8 cellular contexts compared by ENCODE assay signal in the genomic region with DNA sequence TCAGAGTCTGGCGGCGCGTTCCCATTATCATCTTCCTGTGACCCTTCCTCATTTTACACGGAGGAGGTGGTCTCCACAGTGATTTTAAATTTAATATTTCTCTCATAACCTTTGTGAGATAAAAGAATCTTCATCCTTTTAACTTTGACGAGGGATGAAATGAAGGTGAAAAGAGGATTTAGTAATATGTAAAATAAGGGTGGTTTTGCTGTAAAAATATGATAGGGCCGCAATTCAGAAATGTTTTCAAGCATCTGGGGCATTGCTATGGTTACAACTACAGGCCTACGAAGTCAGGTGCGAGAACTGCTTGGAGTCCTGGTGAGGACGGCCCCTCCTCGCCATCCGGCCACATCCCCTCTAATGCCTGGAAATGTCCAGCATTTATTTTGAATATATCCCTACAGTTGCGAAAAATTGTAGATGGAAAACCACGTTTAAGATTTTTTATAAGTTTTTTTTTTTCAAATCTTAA. TPM values are rescaled to one million over a fixed set of nuclear protein-coding genes. Genes with fewer than 3 reads are reported as not detected.
DNase-seq lines count a peak whose midpoint lies in the region; ATAC-seq and TF ChIP-seq lines count a peak whose summit lies in the region.

No MANE protein-coding gene starts in this region.

- peaks cover 39% of the 10 kb centered on the region for H3K4me1 Mint-ChIP-seq in activated T-cell treated with anti-CD3 and anti-CD28 coated beads, Interleukin-2, amount 50 U/mL, for 24 hours (ENCODE audit: low read depth)
- peaks cover 33% of the 10 kb centered on the region for H3K4me1 Mint-ChIP-seq in activated CD4-positive, alpha-beta memory T cell treated with anti-CD3 and anti-CD28 coated beads, Interleukin-2, amount 10 ng/mL, durations not matched to agents 7 days and 5 days
- peaks cover 7% of the 10 kb centered on the region for H3K4me1 Mint-ChIP-seq in glutamatergic neuron (ENCODE audit: low read depth, unreplicated experiment)

- DNase-seq in activated T-cell treated with anti-CD3 and anti-CD28 coated beads, Interleukin-2, amount 50 U/mL, for 24 hours, result no peak
- no peak for DNase-seq in activated T-cell treated with anti-CD3 and anti-CD28 coated beads, Interleukin-2, amount 50 U/mL, for 48 hours
- no peak for DNase-seq in activated CD4-positive, alpha-beta memory T cell treated with anti-CD3 and anti-CD28 coated beads, Interleukin-2, amount 10 ng/mL, durations not matched to agents 7 days and 5 days
- no peak for DNase-seq in glutamatergic neuron
- no peak for DNase-seq in gastrocnemius medialis
- DNase-seq in GM19238 (ENCODE audit: insufficient read length, low spot score), result no peak
- no peak for DNase-seq in NCI-H1436 (lab: John Stamatoyannopoulos, UW)

- H3K27ac Mint-ChIP-seq in activated T-cell treated with anti-CD3 and anti-CD28 coated beads, Interleukin-2, amount 50 U/mL, for 24 hours, result peak overlapping the region; percentile 95
- H3K27ac Mint-ChIP-seq in activated CD4-positive, alpha-beta memory T cell treated with anti-CD3 and anti-CD28 coated beads, Interleukin-2, amount 10 ng/mL, durations not matched to agents 7 days and 5 days, result peak overlapping the region; percentile 92
- H3K27ac Mint-ChIP-seq in glutamatergic neuron (ENCODE audit: unreplicated experiment), result peak overlapping the region; percentile 96

- H3K36me3 ChIP-seq in gastrocnemius medialis, result no peaks in the 10 kb centered on the region

- H3K27ac ChIP-seq in gastrocnemius medialis, result peak overlapping the region; percentile 94 to 98 (median 96)

- H3K4me3 ChIP-seq in gastrocnemius medialis, result peak overlapping the region; percentile 47 to 96 (median 91)

- peak overlapping the region; percentile 96 for H3K4me3 Mint-ChIP-seq in activated T-cell treated with anti-CD3 and anti-CD28 coated beads, Interleukin-2, amount 50 U/mL, for 24 hours
- H3K4me3 Mint-ChIP-seq in activated CD4-positive, alpha-beta memory T cell treated with anti-CD3 and anti-CD28 coated beads, Interleukin-2, amount 10 ng/mL, durations not matched to agents 7 days and 5 days, result peak overlapping the region; percentile 98
- H3K4me3 Mint-ChIP-seq in glutamatergic neuron (ENCODE audit: unreplicated experiment), result peak overlapping the region; percentile 99

- no peaks in the 10 kb centered on the region for H3K27me3 ChIP-seq in gastrocnemius medialis

- H3K27me3 Mint-ChIP-seq in activated T-cell treated with anti-CD3 and anti-CD28 coated beads, Interleukin-2, amount 50 U/mL, for 24 hours, result no peaks in the 10 kb centered on the region
- no peaks in the 10 kb centered on the region for H3K27me3 Mint-ChIP-seq in activated CD4-positive, alpha-beta memory T cell treated with anti-CD3 and anti-CD28 coated beads, Interleukin-2, amount 10 ng/mL, durations not matched to agents 7 days and 5 days
- peaks cover 12% of the 10 kb centered on the region for H3K27me3 Mint-ChIP-seq in glutamatergic neuron (ENCODE audit: unreplicated experiment)

- TF ChIP-seq CTCF in glutamatergic neuron (IDR thresholded peaks at IDR 0.05; ENCODE audit: partially characterized antibody, unreplicated experiment), result no peak
- no peak for TF ChIP-seq CTCF in gastrocnemius medialis (IDR thresholded peaks at IDR 0.05 in 4 of 5, conservative IDR thresholded peaks at IDR 0.05 in 1 of 5)

- H3K9me3 ChIP-seq in gastrocnemius medialis, result no peaks in the 10 kb centered on the region

- no peaks in the 10 kb centered on the region for H3K9me3 Mint-ChIP-seq in activated T-cell treated with anti-CD3 and anti-CD28 coated beads, Interleukin-2, amount 50 U/mL, for 24 hours
- no peaks in the 10 kb centered on the region for H3K9me3 Mint-ChIP-seq in activated CD4-positive, alpha-beta memory T cell treated with anti-CD3 and anti-CD28 coated beads, Interleukin-2, amount 10 ng/mL, durations not matched to agents 7 days and 5 days
- peaks cover 9% of the 10 kb centered on the region for H3K9me3 Mint-ChIP-seq in glutamatergic neuron (ENCODE audit: unreplicated experiment)

- TF ChIP-seq POLR2A in gastrocnemius medialis (IDR thresholded peaks at IDR 0.05), result no peak

- POLR2A ChIA-PET in activated CD4-positive, alpha-beta memory T cell treated with anti-CD3 and anti-CD28 coated beads, Interleukin-2, amount 10 ng/mL, durations not matched to agents 7 days and 5 days (lab: Charles Lee), result interaction anchor here (0.5 to 4.1 kb wide), 20 partner anchors 9 to 1285 kb away, joined by 3 to 73 read pairs (median 4); partner anchors contain the start of genes AP4B1, DCLRE1B, HIPK1 and PHTF1

- peaks cover 23 to 38% of the 10 kb centered on the region in 2 donors for H3K4me1 ChIP-seq in gastrocnemius medialis

- intact Hi-C loops in gastrocnemius medialis (cut with DNase I; ENCODE audit: low total_unique reads), result loop anchor here (1.0 to 10.0 kb wide), 5 partner anchors 53 to 772 kb away; partner anchors contain the start of genes BCAS2, DCLRE1B, HIPK1 and MAGI3

- CTCF ChIA-PET in activated CD4-positive, alpha-beta memory T cell treated with anti-CD3 and anti-CD28 coated beads, Interleukin-2, amount 10 ng/mL, durations not matched to agents 7 days and 5 days (lab: Charles Lee), result interaction anchor here (0.6 to 2.4 kb wide), 8 partner anchors 22 to 740 kb away, joined by 3 to 24 read pairs (median 4); partner anchors contain the start of genes HIPK1, LRIG2 and PHTF1

- ATAC-seq in gastrocnemius medialis (no peak), GM21447 (IDR thresholded peaks at IDR 0.05; ENCODE audit: unreplicated experiment) (no peak)

- in situ Hi-C loops in gastrocnemius medialis (cut with MboI; ENCODE audit: low sequenced_read_pairs in 4 of 4), result loop anchor here in 2 of 4 donors (10.0 kb wide), 2 partner anchors 92 to 122 kb away; partner anchors contain the start of genes AP4B1 (in 1 of the 2) and DCLRE1B (in 1 of the 2)

- H3K36me3 Mint-ChIP-seq in activated T-cell treated with anti-CD3 and anti-CD28 coated beads, Interleukin-2, amount 50 U/mL, for 24 hours (ENCODE audit: low read depth), result peaks cover 57% of the 10 kb centered on the region
- peaks cover 49% of the 10 kb centered on the region for H3K36me3 Mint-ChIP-seq in activated CD4-positive, alpha-beta memory T cell treated with anti-CD3 and anti-CD28 coated beads, Interleukin-2, amount 10 ng/mL, durations not matched to agents 7 days and 5 days (ENCODE audit: low read depth)
- H3K36me3 Mint-ChIP-seq in glutamatergic neuron (ENCODE audit: unreplicated experiment), result no peaks in the 10 kb centered on the region

RNA-seq across cellular contexts. Expression of gene RSBN1, which starts 0.4 kb away (rescaled TPM):
- 10 to 100 TPM; 27.9 to 32.1 TPM for total RNA-seq in activated CD4-positive, alpha-beta memory T cell treated with anti-CD3 and anti-CD28 coated beads, Interleukin-2, amount 10 ng/mL, durations not matched to agents 7 days and 5 days
- 35.2 TPM for total RNA-seq in glutamatergic neuron (ENCODE audit: unreplicated experiment)
- total RNA-seq in gastrocnemius medialis, result 10 to 100 TPM in 3 of 4 donors, 1 to 10 TPM in 1; 9.9 to 24.8 (median 24.0) TPM

RNA-seq across cellular contexts. Expression of gene PHTF1, which starts 53.4 kb away (rescaled TPM):
- total RNA-seq in activated CD4-positive, alpha-beta memory T cell treated with anti-CD3 and anti-CD28 coated beads, Interleukin-2, amount 10 ng/mL, durations not matched to agents 7 days and 5 days, result 10 to 100 TPM; 22.1 to 23.0 TPM
- 107 TPM for total RNA-seq in glutamatergic neuron (ENCODE audit: unreplicated experiment)
- 10 to 100 TPM in 2 of 4 donors, 1 to 10 TPM in 2; 6.7 to 20.0 (median 9.9) TPM for total RNA-seq in gastrocnemius medialis

RNA-seq across cellular contexts. Expression of gene PTPN22, which starts 58.8 kb away (rescaled TPM):
- total RNA-seq in activated CD4-positive, alpha-beta memory T cell treated with anti-CD3 and anti-CD28 coated beads, Interleukin-2, amount 10 ng/mL, durations not matched to agents 7 days and 5 days, result 10 to 100 TPM; 79.4 to 81.1 TPM
- total RNA-seq in glutamatergic neuron (ENCODE audit: unreplicated experiment) (not detected), gastrocnemius medialis (1 to 10 TPM in 1 of 4 donors, under 1 TPM in 3; 0.10 to 1.7 (median 0.63) TPM)

Comparison
In these comparisons a context has a peak if more than half of its experiments do, and no peak if none do; other contexts are left out.
1. RNA of gene PTPN22, which starts 58.8 kb away (total RNA-seq): 79.4 to 81.1 TPM in activated CD4-positive, alpha-beta memory T cell treated with anti-CD3 and anti-CD28 coated beads, Interleukin-2, amount 10 ng/mL, durations not matched to agents 7 days and 5 days; 0.10 to 1.7 TPM in gastrocnemius medialis and not detected in glutamatergic neuron (single experiment); every median in the first group is over 10 times any median in the second.
2. Peak in every context shown above with its lines, with median percentiles within 50 percentile points of each other: H3K27ac Mint-ChIP-seq and H3K4me3 Mint-ChIP-seq.